In the genomic region with DNA sequence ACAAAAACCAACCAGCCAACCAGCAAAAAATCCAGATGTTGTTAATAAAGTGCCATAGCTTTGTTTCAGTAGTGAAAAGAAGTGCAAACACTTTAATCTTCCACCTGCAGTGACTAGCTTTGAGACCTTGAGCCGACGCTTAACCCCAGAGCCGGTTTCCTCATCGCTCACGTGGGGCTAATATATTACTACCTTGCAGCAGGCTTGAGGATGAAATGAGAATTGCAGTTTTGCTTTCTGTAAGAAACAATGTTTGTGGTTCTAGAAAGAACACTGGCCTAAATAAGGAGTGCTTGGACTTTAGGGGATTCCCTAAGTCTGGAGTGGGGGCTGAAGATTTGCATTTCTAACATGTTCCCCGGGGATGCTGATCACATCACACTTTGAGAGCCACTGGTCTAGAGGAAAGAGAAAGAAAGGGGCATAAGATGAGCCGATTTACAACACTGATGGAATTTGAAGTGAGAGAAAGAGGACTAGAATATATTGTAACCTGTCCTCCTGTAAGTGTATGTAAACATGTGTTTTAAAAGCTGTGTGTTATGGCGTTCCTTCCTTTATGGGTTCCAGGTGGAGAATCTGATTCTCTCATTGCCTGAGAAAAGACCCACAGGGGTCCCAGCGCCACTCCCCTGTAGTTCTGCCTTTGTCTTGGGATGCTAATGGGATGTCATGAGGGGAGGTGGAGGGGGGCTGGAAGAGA, we compare ENCODE assay signal across 1 cellular context.
TF ChIP-seq lines count a peak whose summit lies in the region.

No MANE protein-coding gene starts in this region.

TF ChIP-seq in HepG2, 621 proteins besides CTCF, POLR2A, EP300 and RAD21 (continued from another document):
- TF ChIP-seq ZNF75D (CRISPR knock-in tag; IDR thresholded peaks at IDR 0.05; ENCODE audit: borderline replicate concordance), result no peak
- peak; percentile 74 for TF ChIP-seq BHLHE40 (IDR thresholded peaks at IDR 0.05; ENCODE audit: low read length)
- no peak for TF ChIP-seq SSRP1 (CRISPR knock-in tag; IDR thresholded peaks at IDR 0.05)
- TF ChIP-seq ZNF263 (CRISPR knock-in tag; IDR thresholded peaks at IDR 0.05), result no peak
